In the genomic region with DNA sequence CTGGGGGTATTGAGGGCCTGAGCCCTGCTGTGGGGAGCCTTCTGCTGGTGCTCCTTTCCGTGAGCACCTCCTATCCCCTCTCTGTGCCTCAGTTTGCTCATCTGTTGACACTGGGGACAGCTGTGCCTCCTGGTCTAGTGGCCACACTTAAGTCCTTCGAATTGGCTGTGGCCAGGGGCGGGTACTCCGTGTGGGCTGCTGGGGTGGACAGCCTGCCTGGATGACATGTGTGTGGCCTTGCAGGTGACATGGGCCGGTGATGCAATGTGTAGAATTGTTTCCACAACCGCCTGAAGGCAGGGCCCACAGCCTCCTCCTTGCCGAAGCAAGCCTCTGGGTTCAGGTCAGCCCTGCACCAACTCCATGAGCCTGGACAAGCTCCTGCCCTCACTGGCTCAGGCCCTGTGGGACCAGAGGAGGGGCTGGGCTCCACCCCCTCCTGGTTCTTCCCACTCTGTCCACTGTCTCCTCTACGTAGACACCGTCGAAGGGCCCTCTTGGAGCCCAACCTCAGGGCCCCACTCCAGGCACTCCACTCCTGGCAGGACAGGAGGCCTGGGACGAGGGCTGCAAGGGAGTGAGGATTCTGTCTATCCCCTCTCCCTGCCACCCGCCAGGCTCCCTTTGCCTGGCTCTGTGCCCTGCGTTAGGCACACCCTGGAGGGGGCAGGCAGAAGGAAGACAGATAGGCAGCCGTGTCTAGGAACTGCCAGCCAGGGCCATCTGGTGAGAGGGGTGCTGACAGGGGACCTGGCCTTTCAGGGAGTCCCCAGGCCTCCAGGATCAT, we compare ENCODE assay signal across 8 cellular contexts. TPM values are rescaled to one million over a fixed set of nuclear protein-coding genes. Genes with fewer than 3 reads are reported as not detected.
DNase-seq lines count a peak whose midpoint lies in the region; ATAC-seq, FAIRE-seq and TF ChIP-seq lines count a peak whose summit lies in the region.

No MANE protein-coding gene starts in this region.

- no peak for DNase-seq in GM12864 (ENCODE audit: low read depth)
- DNase-seq in OCI-LY7 (ENCODE audit: low spot score): no peak
- DNase-seq in cardiac fibroblast (ENCODE audit: low read depth in 2 of 2): peak; percentile 61 to 71
- DNase-seq in lung (ENCODE audit: low spot score): no peak
- peak; percentile 64 for DNase-seq in ureter (ENCODE audit: low spot score)
- DNase-seq in amniotic stem cell (lab: John Stamatoyannopoulos, UW): no peak
- no peak for DNase-seq in RKO (ENCODE audit: low spot score)
- DNase-seq in GM19239 (ENCODE audit: insufficient read length, low spot score): no peak

- POLR2A ChIA-PET in OCI-LY7 (lab: Charles Lee): no interaction called here

- H2AFZ ChIP-seq in OCI-LY7 (ENCODE audit: low read length): no peak overlapping the region

- peak overlapping the region; percentile 44; the same call in 1 of the 2 replicates for H3K4me2 ChIP-seq in OCI-LY7 (ENCODE audit: low read length)

- no peak for ATAC-seq in lung (ENCODE audit: insufficient read depth, low FRiP score)

- WGBS in lung, 2 donors: 25 to 38% methylated on average over 14 of the region's 14 CpGs

- peaks cover 24% of the 10 kb centered on the region for H3K4me1 ChIP-seq in OCI-LY7 (ENCODE audit: insufficient read depth, low read length, poor library complexity, severe bottlenecking)
- peaks cover 7 to 61% of the 10 kb centered on the region in 2 donors for H3K4me1 ChIP-seq in lung (ENCODE audit: control insufficient read depth in 2 of 2, insufficient read depth in 2 of 2, low read length in 2 of 2)

- no peaks in the 10 kb centered on the region for H3K27me3 ChIP-seq in lung (ENCODE audit: control insufficient read depth, insufficient read depth)

- TF ChIP-seq CTCF in GM12864 (IDR thresholded peaks at IDR 0.05; ENCODE audit: low read depth, low read length, missing control alignments): no peak
- no peak for TF ChIP-seq CTCF in OCI-LY7 (conservative IDR thresholded peaks at IDR 0.05; ENCODE audit: low read length)
- no peak for TF ChIP-seq CTCF in cardiac fibroblast (IDR thresholded peaks at IDR 0.05; ENCODE audit: low read depth, low read length)
- no peak for TF ChIP-seq CTCF in lung (IDR thresholded peaks at IDR 0.05; ENCODE audit: control extremely low read depth, extremely low read depth)

- peak overlapping the region; percentile 55 for H3K4me3 ChIP-seq in GM12864 (ENCODE audit: low read depth, low read length)
- H3K4me3 ChIP-seq in OCI-LY7 (ENCODE audit: low read depth, low read length, poor library complexity, severe bottlenecking): no peak overlapping the region
- H3K4me3 ChIP-seq in cardiac fibroblast (replicated peaks in 1 of 2; ENCODE audit: low read depth in 2 of 2, low read length in 2 of 2): peak overlapping the region; percentile 67 to 75
- H3K4me3 ChIP-seq in lung: peak overlapping the region; percentile 50

- no peak overlapping the region for H3K27ac ChIP-seq in OCI-LY7 (ENCODE audit: low read depth, low read length, poor library complexity, severe bottlenecking)
- H3K27ac ChIP-seq in lung (ENCODE audit: low read depth in 1 of 2, low read length in 1 of 2): peak overlapping the region; percentile 74 to 79

- BruUV-seq in OCI-LY7 (replicated peaks; lab: Mats Ljungman, UMichigan): no TSS peak

- no peaks in the 10 kb centered on the region for H4K20me1 ChIP-seq in OCI-LY7 (ENCODE audit: insufficient read depth, low read length)

- no peaks in the 10 kb centered on the region for H3K79me2 ChIP-seq in OCI-LY7 (ENCODE audit: insufficient read depth, low read depth, low read length)

- intact Hi-C loops in OCI-LY7 (cut with micrococcal nuclease; ENCODE audit: unreplicated experiment): no loop called here

- no peaks in the 10 kb centered on the region for H3K9me2 ChIP-seq in OCI-LY7 (ENCODE audit: insufficient read depth, low read length)

- no peaks in the 10 kb centered on the region for H3K36me3 ChIP-seq in OCI-LY7 (ENCODE audit: insufficient read depth, low read length)
- H3K36me3 ChIP-seq in lung (ENCODE audit: control insufficient read depth in 2 of 2, insufficient read depth in 2 of 2, low read length in 2 of 2): peaks cover 0 to 2% of the 10 kb centered on the region in 2 donors

- FAIRE-seq in GM19239 (lab: Jason Lieb, UNC): no peak

- H3K9me3 ChIP-seq in OCI-LY7 (ENCODE audit: low read length) (no peaks in the 10 kb centered on the region), lung (ENCODE audit: control insufficient read depth in 2 of 2, insufficient read depth in 1 of 2, low read length in 1 of 2) (no peaks in the 10 kb centered on the region)

- CTCF ChIA-PET in OCI-LY7 (lab: Charles Lee; ENCODE audit: unreplicated experiment): no interaction called here

RNA-seq across cellular contexts. Expression of a gene that starts 1.2 kb away (rescaled TPM):
- total RNA-seq in OCI-LY7 (2014; rRNA removed; shearing (Covaris generic)): 6.9 and 10.9 TPM in 2 replicates
- total RNA-seq in OCI-LY7 (2022) (23.8 and 31.6 TPM in 2 replicates), lung (100 to 1,000 TPM in 1 of 2 donors, 10 to 100 TPM in 1; 49.9 to 117 TPM), ureter (109 TPM)
- 10 to 100 TPM; 62.9 to 96.7 TPM for polyA plus RNA-seq in lung

RNA-seq across cellular contexts. Expression of a gene that starts 38.0 kb away (rescaled TPM):
- total RNA-seq in OCI-LY7 (2014; rRNA removed; shearing (Covaris generic)): 32.1 TPM in 2 replicates
- 26.2 and 28.3 TPM in 2 replicates for total RNA-seq in OCI-LY7 (2022)
- 10 to 100 TPM; 30.6 to 46.3 TPM for total RNA-seq in lung
- 10 to 100 TPM; 41.2 to 82.8 TPM for polyA plus RNA-seq in lung
- 41.0 TPM for total RNA-seq in ureter

RNA-seq across cellular contexts. Expression of a gene that starts 49.5 kb away (rescaled TPM):
- total RNA-seq in OCI-LY7 (2014; rRNA removed; shearing (Covaris generic)): 77.1 and 85.3 TPM in 2 replicates
- total RNA-seq in OCI-LY7 (2022) (108 TPM in 2 replicates), lung (100 to 1,000 TPM; 300 to 400 TPM), ureter (416 TPM)
- 100 to 1,000 TPM; 127 to 237 TPM for polyA plus RNA-seq in lung

Comparison
In these comparisons a context has a peak if more than half of its experiments do, and no peak if none do; other contexts are left out.
1. DNase-seq: peak in cardiac fibroblast (2 of 2) and ureter (single experiment); none in GM12864 (single experiment), OCI-LY7 (single experiment), lung (single experiment), amniotic stem cell (single experiment), RKO (single experiment) and GM19239 (single experiment).